ENCODE assay signal across 8 cellular contexts in the genomic region with DNA sequence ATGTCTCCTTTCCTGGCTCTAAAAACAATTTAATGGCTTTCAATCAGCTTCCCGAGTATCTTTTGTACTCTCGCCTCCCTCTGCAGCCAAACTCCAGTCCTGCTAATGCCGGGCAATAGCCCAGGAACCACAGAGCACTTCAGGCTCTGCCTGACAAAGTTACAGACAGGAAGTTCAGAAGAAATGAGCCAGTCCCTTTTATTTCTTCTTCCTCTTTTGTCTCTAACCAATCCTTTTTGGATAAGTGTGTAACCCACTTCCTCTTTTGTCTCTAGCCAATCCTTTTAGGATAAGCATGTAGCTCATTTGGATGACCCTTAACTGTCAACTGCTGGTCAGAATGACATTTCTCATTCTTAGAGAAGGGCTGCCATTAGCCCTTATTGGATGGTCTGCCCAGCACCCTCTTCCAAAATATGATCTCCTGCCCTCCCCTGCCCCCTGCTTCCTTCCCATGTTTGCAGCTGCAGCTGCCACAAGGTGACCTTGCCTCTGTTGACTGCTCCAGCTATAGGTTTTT. TPM values are rescaled to one million over a fixed set of nuclear protein-coding genes. Genes with fewer than 3 reads are reported as not detected.
A peak's percentile ranks its signal among the peaks of the same experiment; 100 is the strongest.
DNase-seq lines count a peak whose midpoint lies in the region; ATAC-seq and TF ChIP-seq lines count a peak whose summit lies in the region.

No MANE protein-coding gene starts in this region.

- H3K9me3 Mint-ChIP-seq in WTC11: peaks cover 5% of the 10 kb centered on the region; the same call in 1 of the 2 replicates

- TF ChIP-seq POLR2A in testis (IDR thresholded peaks at IDR 0.05): no peak

- DNase-seq in WTC11 (ENCODE audit: low spot score): no peak
- DNase-seq in testis: peak; percentile 53
- DNase-seq in LoVo (ENCODE audit: low spot score): no peak
- DNase-seq in DMS53 treated with DMSO at 0.1 percent for 48 hours (lab: John Stamatoyannopoulos, UW; ENCODE audit: unreplicated experiment): no peak
- DNase-seq in NCI-H1930 (lab: John Stamatoyannopoulos, UW): no peak

- intact Hi-C loops in testis (cut with DNase I; ENCODE audit: low total_unique reads): loop anchor here (10.0 kb wide), 1 partner anchor 175 kb away; a partner anchor contains a TSS

- peak overlapping the region in 1 of 2 donors; percentile 2 for H3K27ac ChIP-seq in testis

- H3K4me1 ChIP-seq in iPS-15b (ENCODE audit: control insufficient read depth, insufficient read depth, low read length) (peaks cover 2% of the 10 kb centered on the region), testis (no peaks in the 10 kb centered on the region)

- H3K27me3 ChIP-seq in iPS-15b (ENCODE audit: control insufficient read depth, insufficient read depth, low read length) (peaks cover 7% of the 10 kb centered on the region), testis (no peaks in the 10 kb centered on the region)

- no peaks in the 10 kb centered on the region for H3K36me3 Mint-ChIP-seq in WTC11

- H3K4me3 ChIP-seq in iPS-15b (ENCODE audit: low read depth, low read length) (no peak overlapping the region), testis (no peak overlapping the region)

- H3K27ac Mint-ChIP-seq in WTC11: peak overlapping the region; percentile 55

- H3K9me3 ChIP-seq in iPS-15b (ENCODE audit: control insufficient read depth, insufficient read depth, low read length) (no peaks in the 10 kb centered on the region), testis (no peaks in the 10 kb centered on the region)

- ATAC-seq in GM18517 (IDR thresholded peaks at IDR 0.05; ENCODE audit: unreplicated experiment) (peak; percentile 60), HG03342 (IDR thresholded peaks at IDR 0.05; ENCODE audit: unreplicated experiment) (peak; percentile 74), WTC11 (peak; percentile 66)

- POLR2A ChIA-PET in WTC11 (lab: Charles Lee): interaction anchor here (1.3 kb wide), 1 partner anchor 11 kb away, joined by 4 read pairs; no protein-coding TSS in a partner anchor

- no peaks in the 10 kb centered on the region for H3K36me3 ChIP-seq in iPS-15b (ENCODE audit: control insufficient read depth, insufficient read depth, low read length)
- H3K36me3 ChIP-seq in testis (ENCODE audit: low read depth, missing control alignments): no peaks in the 10 kb centered on the region

- CTCF ChIA-PET in WTC11 (lab: Charles Lee): interaction anchor here (0.6 to 6.1 kb wide), 6 partner anchors 8 to 272 kb away, joined by 3 to 59 read pairs (median 3); no protein-coding TSS in a partner anchor

- H3K4me1 Mint-ChIP-seq in WTC11: peaks cover 17% of the 10 kb centered on the region

- peak overlapping the region; percentile 8 for H3K9ac ChIP-seq in iPS-15b (ENCODE audit: low read depth, low read length)

- WGBS in testis, 2 donors: 29 to 47% methylated on average over 3 of the region's 3 CpGs

- peaks cover 16% of the 10 kb centered on the region for H3K27me3 Mint-ChIP-seq in WTC11 (ENCODE audit: low read depth)

- H3K4me3 Mint-ChIP-seq in WTC11: no peak overlapping the region

- TF ChIP-seq CTCF in WTC11 (IDR thresholded peaks at IDR 0.05) (no peak), testis (IDR thresholded peaks at IDR 0.05) (no peak)

TF ChIP-seq in WTC11, 78 proteins besides CTCF, POLR2A, EP300 and RAD21 (continues in another document):
- TF ChIP-seq ETV6 (CRISPR knock-in tag; IDR thresholded peaks at IDR 0.05): no peak
- TF ChIP-seq, protein P1, sequence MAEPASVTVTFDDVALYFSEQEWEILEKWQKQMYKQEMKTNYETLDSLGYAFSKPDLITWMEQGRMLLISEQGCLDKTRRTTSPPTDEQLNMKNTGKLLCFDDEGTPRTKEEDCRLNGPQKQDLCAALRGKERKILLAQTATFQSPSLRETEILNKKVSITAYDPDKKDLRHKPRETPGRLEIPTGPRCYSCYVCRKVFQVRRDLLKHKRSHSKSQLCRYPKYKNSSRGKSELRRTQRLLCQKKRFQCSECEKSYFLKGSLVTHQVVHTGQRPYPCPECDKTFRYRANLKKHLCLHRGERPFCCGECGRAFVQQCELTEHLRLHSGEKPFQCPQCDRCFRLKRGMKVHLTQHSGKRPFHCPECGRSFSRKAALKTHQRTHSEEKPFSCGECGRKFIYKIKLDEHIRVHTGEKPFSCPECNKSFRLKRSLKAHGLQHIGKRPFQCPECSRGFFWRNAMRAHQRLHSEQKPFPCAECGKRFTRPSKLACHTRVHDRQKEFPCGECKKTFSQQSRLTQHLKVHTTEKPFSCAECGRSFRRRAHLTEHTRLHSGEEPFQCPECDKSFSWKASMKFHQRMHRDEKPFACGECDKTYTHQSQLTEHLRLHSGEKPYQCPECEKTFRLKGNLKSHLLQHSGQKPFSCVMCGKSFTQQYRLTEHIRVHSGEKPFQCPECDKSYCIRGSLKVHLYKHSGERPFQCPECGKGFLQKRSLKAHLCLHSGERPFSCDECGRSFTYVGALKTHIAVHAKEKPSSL (CRISPR knock-in tag; conservative IDR thresholded peaks at IDR 0.05): no peak
- TF ChIP-seq, protein P2, sequence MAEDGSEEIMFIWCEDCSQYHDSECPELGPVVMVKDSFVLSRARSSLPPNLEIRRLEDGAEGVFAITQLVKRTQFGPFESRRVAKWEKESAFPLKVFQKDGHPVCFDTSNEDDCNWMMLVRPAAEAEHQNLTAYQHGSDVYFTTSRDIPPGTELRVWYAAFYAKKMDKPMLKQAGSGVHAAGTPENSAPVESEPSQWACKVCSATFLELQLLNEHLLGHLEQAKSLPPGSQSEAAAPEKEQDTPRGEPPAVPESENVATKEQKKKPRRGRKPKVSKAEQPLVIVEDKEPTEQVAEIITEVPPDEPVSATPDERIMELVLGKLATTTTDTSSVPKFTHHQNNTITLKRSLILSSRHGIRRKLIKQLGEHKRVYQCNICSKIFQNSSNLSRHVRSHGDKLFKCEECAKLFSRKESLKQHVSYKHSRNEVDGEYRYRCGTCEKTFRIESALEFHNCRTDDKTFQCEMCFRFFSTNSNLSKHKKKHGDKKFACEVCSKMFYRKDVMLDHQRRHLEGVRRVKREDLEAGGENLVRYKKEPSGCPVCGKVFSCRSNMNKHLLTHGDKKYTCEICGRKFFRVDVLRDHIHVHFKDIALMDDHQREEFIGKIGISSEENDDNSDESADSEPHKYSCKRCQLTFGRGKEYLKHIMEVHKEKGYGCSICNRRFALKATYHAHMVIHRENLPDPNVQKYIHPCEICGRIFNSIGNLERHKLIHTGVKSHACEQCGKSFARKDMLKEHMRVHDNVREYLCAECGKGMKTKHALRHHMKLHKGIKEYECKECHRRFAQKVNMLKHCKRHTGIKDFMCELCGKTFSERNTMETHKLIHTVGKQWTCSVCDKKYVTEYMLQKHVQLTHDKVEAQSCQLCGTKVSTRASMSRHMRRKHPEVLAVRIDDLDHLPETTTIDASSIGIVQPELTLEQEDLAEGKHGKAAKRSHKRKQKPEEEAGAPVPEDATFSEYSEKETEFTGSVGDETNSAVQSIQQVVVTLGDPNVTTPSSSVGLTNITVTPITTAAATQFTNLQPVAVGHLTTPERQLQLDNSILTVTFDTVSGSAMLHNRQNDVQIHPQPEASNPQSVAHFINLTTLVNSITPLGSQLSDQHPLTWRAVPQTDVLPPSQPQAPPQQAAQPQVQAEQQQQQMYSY (CRISPR knock-in tag; IDR thresholded peaks at IDR 0.05): no peak
- TF ChIP-seq, protein P3, sequence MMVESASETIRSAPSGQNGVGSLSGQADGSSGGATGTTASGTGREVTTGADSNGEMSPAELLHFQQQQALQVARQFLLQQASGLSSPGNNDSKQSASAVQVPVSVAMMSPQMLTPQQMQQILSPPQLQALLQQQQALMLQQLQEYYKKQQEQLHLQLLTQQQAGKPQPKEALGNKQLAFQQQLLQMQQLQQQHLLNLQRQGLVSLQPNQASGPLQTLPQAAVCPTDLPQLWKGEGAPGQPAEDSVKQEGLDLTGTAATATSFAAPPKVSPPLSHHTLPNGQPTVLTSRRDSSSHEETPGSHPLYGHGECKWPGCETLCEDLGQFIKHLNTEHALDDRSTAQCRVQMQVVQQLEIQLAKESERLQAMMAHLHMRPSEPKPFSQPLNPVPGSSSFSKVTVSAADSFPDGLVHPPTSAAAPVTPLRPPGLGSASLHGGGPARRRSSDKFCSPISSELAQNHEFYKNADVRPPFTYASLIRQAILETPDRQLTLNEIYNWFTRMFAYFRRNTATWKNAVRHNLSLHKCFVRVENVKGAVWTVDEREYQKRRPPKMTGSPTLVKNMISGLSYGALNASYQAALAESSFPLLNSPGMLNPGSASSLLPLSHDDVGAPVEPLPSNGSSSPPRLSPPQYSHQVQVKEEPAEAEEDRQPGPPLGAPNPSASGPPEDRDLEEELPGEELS (CRISPR knock-in tag; IDR thresholded peaks at IDR 0.05): no peak
- TF ChIP-seq, protein P4, sequence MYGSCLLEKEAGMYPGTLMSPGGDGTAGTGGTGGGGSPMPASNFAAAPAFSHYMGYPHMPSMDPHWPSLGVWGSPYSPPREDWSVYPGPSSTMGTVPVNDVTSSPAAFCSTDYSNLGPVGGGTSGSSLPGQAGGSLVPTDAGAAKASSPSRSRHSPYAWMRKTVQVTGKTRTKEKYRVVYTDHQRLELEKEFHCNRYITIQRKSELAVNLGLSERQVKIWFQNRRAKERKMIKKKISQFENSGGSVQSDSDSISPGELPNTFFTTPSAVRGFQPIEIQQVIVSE (CRISPR knock-in tag; IDR thresholded peaks at IDR 0.05; ENCODE audit: borderline replicate concordance): no peak

RNA-seq across cellular contexts. Expression of a gene that starts 6.4 kb away (rescaled TPM):
- total RNA-seq in WTC11 (2021) (8.3 to 11.4 TPM (median 9.1 TPM) in 3 replicates), testis (10 to 100 TPM; 19.1 to 24.3 TPM)
- polyA plus RNA-seq in testis (ENCODE audit: insufficient read depth, low read depth, low replicate concordance): 9.6 TPM

RNA-seq across cellular contexts. Expression of a gene that starts 15.4 kb away (rescaled TPM):
- 4.2 to 12.9 TPM (median 5.2 TPM) in 3 replicates for total RNA-seq in WTC11 (2021)
- total RNA-seq in testis: 10 to 100 TPM in 1 of 2 donors, 1 to 10 TPM in 1; 2.8 to 10.7 TPM
- polyA plus RNA-seq in testis (ENCODE audit: insufficient read depth, low read depth, low replicate concordance): 6.9 TPM
